ENCODE assay signal across 1 cellular context in the genomic region with DNA sequence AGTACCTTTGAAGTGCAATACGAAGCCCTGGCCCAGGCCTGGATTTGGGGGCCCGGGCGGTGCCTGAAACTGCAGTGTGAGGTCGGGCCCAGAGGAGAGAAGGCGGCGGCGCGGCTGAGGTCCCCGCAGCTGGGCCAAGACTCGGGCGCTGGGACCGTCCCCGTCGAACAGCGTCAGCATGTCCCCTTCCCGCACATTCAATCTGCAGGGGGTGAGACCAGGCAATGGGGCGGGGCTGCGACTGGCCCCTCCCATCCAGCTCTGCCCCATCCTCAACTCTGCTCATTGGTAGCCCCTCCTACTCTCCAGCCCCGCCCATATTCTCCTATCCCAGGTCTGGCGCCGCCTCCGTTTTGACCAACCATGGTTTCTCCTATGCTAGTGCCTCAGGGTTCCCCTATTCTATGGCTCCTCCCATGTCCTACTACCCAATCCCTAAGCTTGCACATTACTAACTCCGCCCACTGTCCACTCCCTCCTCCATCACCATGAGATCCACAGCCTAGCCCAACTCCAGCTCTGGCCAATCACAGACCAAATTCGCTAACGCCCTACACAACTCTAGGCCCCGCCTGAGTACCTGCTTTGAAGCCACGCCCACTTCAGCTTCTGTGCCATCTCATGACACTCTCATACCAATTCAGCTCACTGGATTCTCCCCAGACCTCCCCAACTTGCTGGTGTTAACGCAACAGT.
TF ChIP-seq lines count a peak whose summit lies in the region.

No MANE protein-coding gene starts in this region.

TF ChIP-seq in K562, 482 proteins besides CTCF, POLR2A, EP300 and RAD21 (continued from another document):
- no peak for TF ChIP-seq MYC (IDR thresholded peaks at IDR 0.05; ENCODE audit: low read depth, low read length)
- TF ChIP-seq MYC (CRISPR knock-in tag; IDR thresholded peaks at IDR 0.05; ENCODE audit: borderline replicate concordance, low read depth): no peak
- peak; percentile 28; the same call in 1 of the 2 replicates for TF ChIP-seq PHF8 (IDR thresholded peaks at IDR 0.05; ENCODE audit: borderline replicate concordance, low read length)
- TF ChIP-seq ZNF431 (CRISPR knock-in tag; IDR thresholded peaks at IDR 0.05): 0 out of 2 replicates have a peak, but pooled peaks have one; percentile 3
